ENCODE assay signal across 18 cellular contexts in genomic region chr5:66516535-66516934, GRCh38.
"Had no signal": no experiment of that assay in that cellular context is flagged by ENCODE, and none has a peak within 500 bp of the region (broad histone marks: within the 10 kb centered on the region; RNA-seq: fewer than 3 reads in every experiment).

No MANE protein-coding gene starts in this region.

- H3K4me1 Mint-ChIP-seq: activated naive CD4-positive, alpha-beta T cell treated with anti-CD3 and anti-CD28 coated beads, Interleukin-2, amount 10 ng/mL, durations not matched to agents 7 days and 5 days had no signal

- H3K36me3 Mint-ChIP-seq: activated CD4-positive, alpha-beta memory T cell treated with anti-CD3 and anti-CD28 coated beads for 36 hours had no signal

- H3K27me3 Mint-ChIP-seq: activated CD4-positive, alpha-beta memory T cell treated with anti-CD3 and anti-CD28 coated beads for 36 hours; activated naive CD4-positive, alpha-beta T cell treated with anti-CD3 and anti-CD28 coated beads, Interleukin-2, amount 10 ng/mL, durations not matched to agents 7 days and 5 days had no signal

- H3K4me3 Mint-ChIP-seq: activated CD4-positive, alpha-beta memory T cell treated with anti-CD3 and anti-CD28 coated beads for 36 hours; activated naive CD4-positive, alpha-beta T cell treated with anti-CD3 and anti-CD28 coated beads, Interleukin-2, amount 10 ng/mL, durations not matched to agents 7 days and 5 days; activated T-cell treated with anti-CD3 and anti-CD28 coated beads, Interleukin-2, amount 50 U/mL, for 72 hours; T-helper 1 cell treated with Interleukin-12 subunit alpha and Interleukin-12 subunit beta and Interleukin-4 antibody, amounts not matched to agents 30 μg/mL and 1 μg/mL, for 36 hours had no signal

- DNase-seq: activated CD4-positive, alpha-beta memory T cell treated with anti-CD3 and anti-CD28 coated beads for 36 hours; activated CD4-positive, alpha-beta T cell treated with anti-CD3 and anti-CD28 coated beads for 4 hours; activated CD4-positive, CD25-positive, alpha-beta regulatory T cell; activated effector memory CD4-positive, alpha-beta T cell treated with anti-CD3 and anti-CD28 coated beads, Interleukin-2, amount 50 U/mL, for 16 hours; activated naive CD4-positive, alpha-beta T cell treated with anti-CD3 and anti-CD28 coated beads, Interleukin-2, amount 10 ng/mL, durations not matched to agents 7 days and 5 days; activated T-cell treated with anti-CD3 and anti-CD28 coated beads, Interleukin-2, amount 50 U/mL, for 72 hours; heart right ventricle; islet precursor cell; left colon; mesenchymal stem cell; occipital lobe; posterior cingulate gyrus; spleen; stimulated activated CD4-positive, alpha-beta T cell treated with anti-CD3 and anti-CD28 coated beads, Interleukin-4, amount 100 ng/mL, for 1 hour; stimulated activated naive CD8-positive, alpha-beta T cell treated with anti-CD3 and anti-CD28 coated beads, Interleukin-15, Interleukin-2, amounts not matched to agents 100 U/mL and 50 U/mL, for 24 hours; T1000; upper lobe of left lung had no signal

- H3K27ac Mint-ChIP-seq: activated CD4-positive, alpha-beta memory T cell treated with anti-CD3 and anti-CD28 coated beads for 36 hours; activated naive CD4-positive, alpha-beta T cell treated with anti-CD3 and anti-CD28 coated beads, Interleukin-2, amount 10 ng/mL, durations not matched to agents 7 days and 5 days; activated T-cell treated with anti-CD3 and anti-CD28 coated beads, Interleukin-2, amount 50 U/mL, for 72 hours; T-helper 1 cell treated with Interleukin-12 subunit alpha and Interleukin-12 subunit beta and Interleukin-4 antibody, amounts not matched to agents 30 μg/mL and 1 μg/mL, for 36 hours had no signal

- ATAC-seq: activated T-cell treated with anti-CD3 and anti-CD28 coated beads, Interleukin-2, amount 50 U/mL, for 72 hours; heart right ventricle; left colon; stimulated activated naive CD8-positive, alpha-beta T cell treated with anti-CD3 and anti-CD28 coated beads, Interleukin-15, Interleukin-2, amounts not matched to agents 100 U/mL and 50 U/mL, for 24 hours had no signal
